ENCODE assay signal across 1 cellular context in genomic region chr5:57338849-57339340, GRCh38.
TF ChIP-seq lines count a peak whose summit lies in the region.

No MANE protein-coding gene starts in this region.

TF ChIP-seq in GM23338, 12 proteins besides CTCF, POLR2A, EP300 and RAD21 (continued from another document):
- TF ChIP-seq ZNF462 (CRISPR knock-in tag; IDR thresholded peaks at IDR 0.05) (no peak), ETS1 (IDR thresholded peaks at IDR 0.05) (no peak), ZNF331 (CRISPR knock-in tag; IDR thresholded peaks at IDR 0.05; ENCODE audit: low read depth) (no peak), EZH2 (IDR thresholded peaks at IDR 0.05; ENCODE audit: low read depth, unreplicated experiment) (no peak), JUNB (IDR thresholded peaks at IDR 0.05; ENCODE audit: unreplicated experiment) (no peak), NANOG (IDR thresholded peaks at IDR 0.05; ENCODE audit: borderline replicate concordance) (no peak)
TF ChIP-seq in GM23338: peak in this region for 0.
